Comparison of ENCODE assay signal across 15 cellular contexts in genomic region chr15:68991723-68992122, GRCh38. TPM values are rescaled to one million over a fixed set of nuclear protein-coding genes. Genes with fewer than 3 reads are reported as not detected.
DNase-seq lines count a peak whose midpoint lies in the region; ATAC-seq lines count a peak whose summit lies in the region.
"Had no signal": no experiment of that assay in that cellular context is flagged by ENCODE, and none has a peak within 500 bp of the region (broad histone marks: within the 10 kb centered on the region; RNA-seq: fewer than 3 reads in every experiment).

No MANE protein-coding gene starts in this region.

- H3K4me1 ChIP-seq in mesodermal cell (ENCODE audit: control insufficient read depth, insufficient read depth, low read length, poor library complexity, severe bottlenecking): peaks cover 22% of the 10 kb centered on the region
- H3K4me1 ChIP-seq: SJCRH30, upper lobe of right lung had no signal

- H3K36me3 ChIP-seq in mesodermal cell (ENCODE audit: control insufficient read depth, insufficient read depth, low read length): no peaks in the 10 kb centered on the region
- no peaks in the 10 kb centered on the region for H3K36me3 ChIP-seq in H7 (replicated peaks; ENCODE audit: control insufficient read depth, insufficient read depth, low read length)
- H3K36me3 ChIP-seq: SJCRH30, upper lobe of right lung had no signal

- no peaks in the 10 kb centered on the region for H3K27me3 ChIP-seq in H7 (ENCODE audit: control insufficient read depth, insufficient read depth, low read length)
- H3K27me3 ChIP-seq: upper lobe of right lung had no signal

- WGBS in mesodermal cell (ENCODE audit: insufficient coverage in 2 of 2), 2 experiments: 80 to 98% methylated on average over 2 to 3 of the region's 4 CpGs

- no peak for ATAC-seq in HG03521 (IDR thresholded peaks at IDR 0.05; ENCODE audit: unreplicated experiment)
- ATAC-seq: activated CD4-positive, alpha-beta T cell treated with anti-CD3 and anti-CD28 coated beads for 36 hours; upper lobe of right lung had no signal

- DNase-seq in DMS 273 treated with DMSO at 0.1 percent for 48 hours (lab: John Stamatoyannopoulos, UW): peak; percentile 96
- peak; percentile 95 for DNase-seq in NCI-H524 treated with DMSO at 0.1 percent for 48 hours (lab: John Stamatoyannopoulos, UW)
- DNase-seq in cerebellar cortex (ENCODE audit: low spot score): peak; percentile 80
- DNase-seq in middle frontal gyrus (ENCODE audit: extremely low spot score, low spot score): no peak
- DNase-seq in H7: no peak
- no peak for DNase-seq in COLO668 (lab: John Stamatoyannopoulos, UW; ENCODE audit: unreplicated experiment)
- DNase-seq: activated CD4-positive, alpha-beta T cell treated with anti-CD3 and anti-CD28 coated beads for 36 hours; HFFc6; SJCRH30; stimulated activated CD4-positive, alpha-beta T cell treated with anti-CD3 and anti-CD28 coated beads, Interleukin-12 subunit alpha, Interleukin-12 subunit beta, amount 100 ng/mL, for 4 hours; upper lobe of right lung had no signal

- H3K9me3 ChIP-seq in mesodermal cell (ENCODE audit: control insufficient read depth, low read length): no peaks in the 10 kb centered on the region
- H3K9me3 ChIP-seq: SJCRH30, upper lobe of right lung had no signal

- H3K27ac ChIP-seq in mesodermal cell (ENCODE audit: low read depth, low read length, severe bottlenecking): peak overlapping the region; percentile 79
- H3K27ac ChIP-seq: SJCRH30, upper lobe of right lung had no signal

- H3K4me3 ChIP-seq in mesodermal cell (ENCODE audit: extremely low read depth, insufficient read depth, low read length, poor library complexity, severe bottlenecking): no peak overlapping the region
- H3K4me3 ChIP-seq in H7 (ENCODE audit: insufficient read depth, low read depth, low read length): no peak overlapping the region
- H3K4me3 ChIP-seq: SJCRH30, upper lobe of right lung had no signal

RNA-seq across cellular contexts. Expression of gene NOX5, which starts 22.8 kb away (rescaled TPM):
- 0.48 TPM for polyA plus RNA-seq in mesodermal cell (2013, experiment 1 of 2)
- 1.1 TPM for polyA plus RNA-seq in mesodermal cell (2013, experiment 2 of 2)
- not detected in 2 replicates for total RNA-seq in H7 (2014; rRNA removed; shearing (Covaris generic))
- total RNA-seq: activated CD4-positive, alpha-beta T cell treated with anti-CD3 and anti-CD28 coated beads for 36 hours; activated T-helper 2 cell treated with anti-CD3 and anti-CD28 coated beads, Interferon-gamma antibody, Interleukin-2, Interleukin-4, amounts not matched to agents 10 μg/mL and 5 μg/mL and 100 μg/mL, durations not matched to agents 14 hours and 24 hours and 36 hours; SJCRH30 had no signal
- polyA plus RNA-seq: neural cell had no signal

Comparison
In these comparisons a context has a peak if more than half of its experiments do, and no peak if none do; other contexts are left out.
1. DNase-seq: peak in DMS 273 treated with DMSO at 0.1 percent for 48 hours (single experiment), NCI-H524 treated with DMSO at 0.1 percent for 48 hours (single experiment) and cerebellar cortex (single experiment); none in middle frontal gyrus (single experiment), H7 (single experiment) and COLO668 (single experiment).